ENCODE assay signal across 1 cellular context in the genomic region with DNA sequence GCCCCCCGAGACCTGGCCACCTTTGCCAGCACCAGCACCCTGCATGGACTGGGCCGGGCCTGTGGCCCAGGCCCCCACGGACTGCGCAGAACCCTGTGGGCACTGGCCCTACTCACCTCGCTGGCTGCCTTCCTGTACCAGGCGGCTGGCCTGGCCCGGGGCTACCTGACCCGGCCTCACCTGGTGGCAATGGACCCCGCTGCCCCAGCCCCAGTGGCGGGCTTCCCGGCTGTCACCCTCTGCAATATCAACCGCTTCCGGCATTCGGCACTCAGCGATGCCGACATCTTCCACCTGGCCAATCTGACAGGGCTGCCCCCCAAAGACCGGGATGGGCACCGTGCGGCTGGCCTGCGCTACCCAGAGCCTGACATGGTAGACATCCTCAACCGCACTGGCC.
A peak's percentile ranks its signal among the peaks of the same experiment; 100 is the strongest.
TF ChIP-seq lines count a peak whose summit lies in the region.

No MANE protein-coding gene starts in this region.

TF ChIP-seq in HepG2, 621 proteins besides CTCF, POLR2A, EP300 and RAD21:
- TF ChIP-seq KLF12 (CRISPR knock-in tag; IDR thresholded peaks at IDR 0.05; ENCODE audit: borderline replicate concordance): no peak
- peak; percentile 10 for TF ChIP-seq HNRNPLL (IDR thresholded peaks at IDR 0.05; ENCODE audit: low read depth, low read length, poor library complexity, severe bottlenecking)
- no peak for TF ChIP-seq TFE3 (CRISPR knock-in tag; IDR thresholded peaks at IDR 0.05)
